Comparison of ENCODE assay signal across 31 cellular contexts in the genomic region with DNA sequence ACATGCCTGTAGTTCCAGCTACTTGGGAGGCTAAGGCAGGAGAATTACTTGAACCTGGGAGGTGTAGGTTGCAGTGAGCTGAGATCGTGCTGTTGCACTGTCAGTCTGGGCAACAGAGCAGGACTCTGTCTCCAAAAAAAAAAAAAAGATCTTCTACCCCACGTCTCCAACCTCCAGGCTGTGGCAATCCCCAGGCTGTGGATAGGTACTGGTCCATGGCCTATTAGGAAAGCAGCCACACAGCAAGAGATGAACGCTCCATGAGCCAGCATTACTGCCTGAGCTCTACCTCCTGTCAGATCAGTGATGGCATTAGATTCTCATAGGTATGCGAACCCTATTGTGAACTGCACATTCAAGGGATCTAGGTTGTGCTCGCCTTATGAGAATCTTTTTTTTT.
"Had no signal": no experiment of that assay in that cellular context is flagged by ENCODE, and none has a peak within 500 bp of the region (broad histone marks: within the 10 kb centered on the region; RNA-seq: fewer than 3 reads in every experiment).

No MANE protein-coding gene starts in this region.

- H3K27ac ChIP-seq: coronary artery, esophagus squamous epithelium, heart right ventricle, left ventricle myocardium inferior, lower lobe of right lung, neutrophil, parathyroid adenoma, prostate gland, right atrium auricular region, sigmoid colon, stomach, thyroid gland, vagina had no signal

- H3K9me3 ChIP-seq: esophagus squamous epithelium, heart right ventricle, left ventricle myocardium inferior, lower lobe of right lung, mucosa of descending colon, neutrophil, prostate gland, right atrium auricular region, sigmoid colon, stomach, thyroid gland, vagina had no signal

- H2AFZ ChIP-seq: parathyroid adenoma had no signal

- H3K36me3 Mint-ChIP-seq: memory B cell; mesothelial cell of epicardium; naive B cell; natural killer cell treated with Interleukin-12 subunit alpha and Interleukin-12 subunit beta and Interleukin-15 and Interleukin-18, amount 100 ng/mL, for 72 hours; stimulated activated effector memory CD8-positive, alpha-beta T cell treated with anti-CD3 and anti-CD28 coated beads, Interleukin-12 subunit alpha, Interleukin-12 subunit beta, amount 100 ng/mL, for 72 hours had no signal

- H3K27ac Mint-ChIP-seq: memory B cell; mesothelial cell of epicardium; natural killer cell treated with Interleukin-12 subunit alpha and Interleukin-12 subunit beta and Interleukin-15 and Interleukin-18, amount 100 ng/mL, for 72 hours; stimulated activated effector memory CD8-positive, alpha-beta T cell treated with anti-CD3 and anti-CD28 coated beads, Interleukin-12 subunit alpha, Interleukin-12 subunit beta, amount 100 ng/mL, for 72 hours had no signal

- ATAC-seq: heart right ventricle; left colon; lower lobe of right lung; mucosa of descending colon; natural killer cell treated with Interleukin-12 subunit alpha and Interleukin-12 subunit beta and Interleukin-15 and Interleukin-18, amount 100 ng/mL, for 72 hours; stimulated activated effector memory CD8-positive, alpha-beta T cell treated with anti-CD3 and anti-CD28 coated beads, Interleukin-12 subunit alpha, Interleukin-12 subunit beta, amount 100 ng/mL, for 72 hours had no signal

- H3K36me3 ChIP-seq: esophagus squamous epithelium, heart right ventricle, left ventricle myocardium inferior, lower lobe of right lung, neutrophil, prostate gland, right atrium auricular region, sigmoid colon, stomach, thyroid gland, vagina had no signal

- H3K4me1 ChIP-seq: prostate gland had no signal

- H3K27me3 Mint-ChIP-seq: memory B cell; naive B cell; natural killer cell treated with Interleukin-12 subunit alpha and Interleukin-12 subunit beta and Interleukin-15 and Interleukin-18, amount 100 ng/mL, for 72 hours had no signal

- H3K4me1 Mint-ChIP-seq: memory B cell had no signal

- H3K4me3 ChIP-seq: coronary artery, esophagus squamous epithelium, heart right ventricle, left ventricle myocardium inferior, lower lobe of right lung, mucosa of descending colon, prostate gland, right atrium auricular region, sigmoid colon, stomach, thyroid gland, vagina had no signal

- DNase-seq: dermis blood vessel endothelial cell; effector memory CD4-positive, alpha-beta T cell; esophagus squamous epithelium; foreskin melanocyte; glutamatergic neuron; heart right ventricle; hippocampal formation; kidney glomerular epithelial cell; left colon; left ventricle myocardium inferior; lower lobe of right lung; naive B cell; sigmoid colon; stimulated activated CD4-positive, alpha-beta T cell treated with anti-CD3 and anti-CD28 coated beads, Interleukin-2, amount 100 ng/mL, for 24 hours; stimulated activated CD4-positive, alpha-beta T cell treated with anti-CD3 and anti-CD28 coated beads, Interleukin-4, amount 100 ng/mL, for 24 hours; stimulated activated naive CD4-positive, alpha-beta T cell treated with Interleukin-2 at 50 U/mL for 16 hours; stomach; thyroid gland; trophoblast cell had no signal

- H3K4me3 Mint-ChIP-seq: memory B cell; mesothelial cell of epicardium; naive B cell; natural killer cell treated with Interleukin-12 subunit alpha and Interleukin-12 subunit beta and Interleukin-15 and Interleukin-18, amount 100 ng/mL, for 72 hours; neural crest cell; stimulated activated effector memory CD8-positive, alpha-beta T cell treated with anti-CD3 and anti-CD28 coated beads, Interleukin-12 subunit alpha, Interleukin-12 subunit beta, amount 100 ng/mL, for 72 hours had no signal

- H3K27me3 ChIP-seq: esophagus squamous epithelium, heart right ventricle, neutrophil, right atrium auricular region, sigmoid colon, stomach, thyroid gland, vagina had no signal

- H3K79me2 ChIP-seq: parathyroid adenoma had no signal

- H3K9me3 Mint-ChIP-seq: memory B cell; mesothelial cell of epicardium; naive B cell; natural killer cell treated with Interleukin-12 subunit alpha and Interleukin-12 subunit beta and Interleukin-15 and Interleukin-18, amount 100 ng/mL, for 72 hours; neural crest cell; stimulated activated effector memory CD8-positive, alpha-beta T cell treated with anti-CD3 and anti-CD28 coated beads, Interleukin-12 subunit alpha, Interleukin-12 subunit beta, amount 100 ng/mL, for 72 hours had no signal
